In genomic region chr17:19977360-19978205, GRCh38 we compare ENCODE assay signal across 8 cellular contexts. TPM values are rescaled to one million over a fixed set of nuclear protein-coding genes. Genes with fewer than 3 reads are reported as not detected.
DNase-seq lines count a peak whose midpoint lies in the region; FAIRE-seq and TF ChIP-seq lines count a peak whose summit lies in the region.

Gene AKAP10, minus strand, starts transcription at chr17:19977828. Its CDS starts 149 bp downstream, at chr17:19977679.

- TF ChIP-seq CTCF in neutrophil (IDR thresholded peaks at IDR 0.05), result no peak

- no peak for FAIRE-seq in frontal cortex (lab: Jason Lieb, UNC)

- H3K4me1 ChIP-seq in SJCRH30, result peaks cover 16% of the 10 kb centered on the region
- H3K4me1 ChIP-seq in neutrophil (ENCODE audit: control insufficient read depth in 1 of 2, insufficient read depth in 1 of 2, low read depth in 1 of 2, low read length in 1 of 2), result peaks cover 66 to 74% of the 10 kb centered on the region in 2 experiments

- H3K9me3 ChIP-seq in SJCRH30 (replicated peaks) (no peaks in the 10 kb centered on the region), neutrophil (no peaks in the 10 kb centered on the region)

- H3K27me3 ChIP-seq in H7 (ENCODE audit: control insufficient read depth, insufficient read depth, low read length) (no peaks in the 10 kb centered on the region), SJCRH30 (no peaks in the 10 kb centered on the region), neutrophil (no peaks in the 10 kb centered on the region)

- DNase-seq in G401 (ENCODE audit: low spot score), result peak; percentile 85
- DNase-seq in H7, result peak; percentile 97
- DNase-seq in M059J (ENCODE audit: low read depth), result peak; percentile 81
- DNase-seq in SJCRH30, result peak; percentile 100
- peak; percentile 91 for DNase-seq in activated gamma-delta T cell treated with anti-CD3 and anti-CD28 coated beads, Interleukin-2, amount 50 U/mL, for 16 hours (ENCODE audit: low read depth)
- peak; percentile 92 to 95 for DNase-seq in frontal cortex (ENCODE audit: low spot score in 2 of 2)
- peak; percentile 46 to 95 (median 90) for DNase-seq in substantia nigra (lab: John Stamatoyannopoulos, UW)

- in situ Hi-C loops in G401 (cut with HindIII; ENCODE audit: low sequenced_read_pairs), result no loop called here

- no peaks in the 10 kb centered on the region; the same call in 1 of the 2 replicates for H3K36me3 ChIP-seq in H7 (replicated peaks; ENCODE audit: control insufficient read depth, insufficient read depth, low read length)
- H3K36me3 ChIP-seq in SJCRH30, result peaks cover 19% of the 10 kb centered on the region
- no peaks in the 10 kb centered on the region for H3K36me3 ChIP-seq in neutrophil

- H3K4me3 ChIP-seq in H7 (ENCODE audit: insufficient read depth, low read depth, low read length) (peak within 1 kb of the TSS; percentile 78), SJCRH30 (peak within 1 kb of the TSS; percentile 82), neutrophil (ENCODE audit: low read depth in 1 of 2, low read length in 1 of 2) (peak within 1 kb of the TSS; percentile 90 to 95)

- H3K27ac ChIP-seq in SJCRH30 (peak within 1 kb of the TSS; percentile 90), neutrophil (peak within 1 kb of the TSS; percentile 97), substantia nigra (ENCODE audit: low read depth, low read length, poor library complexity, severe bottlenecking) (peak within 1 kb of the TSS; percentile 99)

RNA-seq across cellular contexts. Expression of gene AKAP10, which starts in this region (rescaled TPM):
- 11.7 and 32.4 TPM in 2 replicates for total RNA-seq in G401 (2014; rRNA removed; shearing (Covaris generic))
- 12.8 and 18.7 TPM in 2 replicates for total RNA-seq in H7 (2014; rRNA removed; shearing (Covaris generic))
- 13.1 and 22.2 TPM in 2 replicates for total RNA-seq in M059J (2014; rRNA removed; shearing (Covaris generic))
- total RNA-seq in SJCRH30 (2014; rRNA removed; shearing (Covaris generic)), result 67.1 and 68.8 TPM in 2 replicates
- 39.1 TPM for total RNA-seq in frontal cortex

Comparison
In these comparisons a context has a peak if more than half of its experiments do, and no peak if none do; other contexts are left out.
1. Peak in every context shown above with its lines: DNase-seq, H3K4me3 ChIP-seq and H3K27ac ChIP-seq.